Comparison of ENCODE assay signal across 14 cellular contexts in the genomic region with DNA sequence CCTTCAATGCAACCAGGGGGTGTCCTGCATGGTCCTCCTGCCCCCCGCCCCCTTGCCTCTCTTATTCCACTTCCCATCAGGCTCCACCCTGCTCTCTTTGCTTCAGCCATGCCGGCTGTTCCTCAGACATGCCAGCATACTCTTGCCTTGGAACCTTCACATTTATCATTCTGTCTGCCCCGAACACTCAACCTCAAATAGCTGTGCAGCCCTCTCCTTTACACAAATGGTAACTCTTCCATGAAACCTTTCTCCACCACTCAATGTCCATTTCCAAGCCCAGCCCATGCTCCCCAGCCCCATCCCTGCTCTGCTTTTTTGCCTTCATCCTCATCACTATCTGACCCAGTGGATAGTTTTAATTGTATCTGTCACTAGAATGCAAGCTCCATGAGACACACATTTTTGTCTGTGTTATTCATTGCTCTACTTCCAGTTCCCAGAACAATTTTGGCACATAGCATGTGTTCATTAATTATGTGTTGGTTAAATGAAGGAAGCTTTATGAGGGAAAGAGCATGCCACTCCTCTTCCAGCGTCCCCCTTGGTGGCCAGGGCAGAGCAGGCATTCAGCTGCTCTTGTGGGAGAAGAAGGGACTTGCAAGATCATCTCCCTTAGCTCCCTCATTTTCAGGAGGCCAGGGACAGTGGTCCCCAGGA. TPM values are rescaled to one million over a fixed set of nuclear protein-coding genes. Genes with fewer than 3 reads are reported as not detected.
A peak's percentile ranks its signal among the peaks of the same experiment; 100 is the strongest.
DNase-seq lines count a peak whose midpoint lies in the region; ATAC-seq and TF ChIP-seq lines count a peak whose summit lies in the region.
"Had no signal": no experiment of that assay in that cellular context is flagged by ENCODE, and none has a peak within 500 bp of the region (broad histone marks: within the 10 kb centered on the region; RNA-seq: fewer than 3 reads in every experiment).

No MANE protein-coding gene starts in this region.

- H3K27me3 ChIP-seq in left ventricle myocardium inferior (ENCODE audit: low read depth) (peaks cover 4% of the 10 kb centered on the region), esophagus (ENCODE audit: control insufficient read depth in 1 of 2, insufficient read depth in 2 of 2, low read length in 2 of 2) (no peaks in the 10 kb centered on the region), psoas muscle (ENCODE audit: insufficient read depth in 3 of 3, low read length in 2 of 3) (no peaks in the 10 kb centered on the region), BE2C (no peaks in the 10 kb centered on the region)
- H3K27me3 ChIP-seq: colonic mucosa had no signal

- H3K4me1 ChIP-seq in left ventricle myocardium inferior (peaks cover 46% of the 10 kb centered on the region), esophagus (ENCODE audit: control insufficient read depth in 2 of 2, insufficient read depth in 2 of 2, low read length in 1 of 2) (peaks cover 0 to 8% of the 10 kb centered on the region in 2 donors), psoas muscle (peaks cover 51% of the 10 kb centered on the region), BE2C (no peaks in the 10 kb centered on the region)
- H3K4me1 ChIP-seq: colonic mucosa, parathyroid adenoma had no signal

- H3K27ac ChIP-seq in left ventricle myocardium inferior (replicated peaks) = peak overlapping the region; percentile 77
- peak overlapping the region; percentile 13 to 24 for H3K27ac ChIP-seq in esophagus (ENCODE audit: low read depth in 2 of 2, low read length in 1 of 2)
- H3K27ac ChIP-seq in psoas muscle = peak overlapping the region; percentile 83
- H3K27ac ChIP-seq: colonic mucosa, parathyroid adenoma had no signal

- 55 to 66% methylated on average over 4 of the region's 4 CpGs for WGBS in esophagus, 2 donors
- WGBS in psoas muscle, 3 donors = 36 to 54% (median 37%) methylated on average over 4 of the region's 4 CpGs

- peak overlapping the region; percentile 64 for H3K4me3 ChIP-seq in left ventricle myocardium inferior
- H3K4me3 ChIP-seq in esophagus (ENCODE audit: low read depth in 1 of 2, low read length in 2 of 2) = no peak overlapping the region
- H3K4me3 ChIP-seq in psoas muscle = peak overlapping the region; percentile 55
- H3K4me3 ChIP-seq in BE2C (ENCODE audit: low read depth, low read length) = no peak overlapping the region
- H3K4me3 ChIP-seq: colonic mucosa had no signal

- DNase-seq in left ventricle myocardium inferior (no peak), Right ventricle myocardium inferior (ENCODE audit: missing footprints) (no peak), psoas muscle (no peak), NCI-H1048 (lab: John Stamatoyannopoulos, UW) (no peak), DMS 273 treated with DMSO at 0.1 percent for 48 hours (lab: John Stamatoyannopoulos, UW) (no peak), BE2C (no peak)
- DNase-seq: activated CD4-positive, alpha-beta T cell treated with anti-CD3 and anti-CD28 coated beads, Interleukin-2, amount 50 U/mL, for 48 hours; activated gamma-delta T cell; stimulated activated CD4-positive, alpha-beta T cell treated with anti-CD3 and anti-CD28 coated beads, Interleukin-4, amount 100 ng/mL, for 24 hours had no signal

- no peaks in the 10 kb centered on the region for H3K36me3 ChIP-seq in left ventricle myocardium inferior
- H3K36me3 ChIP-seq in esophagus (ENCODE audit: control insufficient read depth in 2 of 2, insufficient read depth in 2 of 2, low read length in 1 of 2) = no peaks in the 10 kb centered on the region
- no peaks in the 10 kb centered on the region for H3K36me3 ChIP-seq in psoas muscle (ENCODE audit: insufficient read depth in 1 of 2, low read depth in 1 of 2)
- no peaks in the 10 kb centered on the region for H3K36me3 ChIP-seq in BE2C
- H3K36me3 ChIP-seq: colonic mucosa had no signal

- H3K9me3 ChIP-seq in left ventricle myocardium inferior (replicated peaks) (no peaks in the 10 kb centered on the region), esophagus (ENCODE audit: control insufficient read depth in 2 of 2, insufficient read depth in 1 of 2, low read depth in 1 of 2, low read length in 1 of 2) (no peaks in the 10 kb centered on the region), psoas muscle (no peaks in the 10 kb centered on the region), BE2C (no peaks in the 10 kb centered on the region)
- H3K9me3 ChIP-seq: colonic mucosa had no signal

- intact Hi-C loops in left ventricle myocardium inferior (cut with micrococcal nuclease) (no loop called here), Right ventricle myocardium inferior (cut with DNase I) (loop anchor here (2.0 kb wide), 1 partner anchor 23 kb away; no protein-coding TSS in a partner anchor), psoas muscle (cut with DNase I) (loop anchor here in 1 of 2 donors (2.0 kb wide), 1 partner anchor 23 kb away; no protein-coding TSS in a partner anchor)

- ATAC-seq in Right ventricle myocardium inferior = no peak
- peak in 1 of 4 donors; percentile 2 for ATAC-seq in psoas muscle
- ATAC-seq in HG02970 (IDR thresholded peaks at IDR 0.05; ENCODE audit: low FRiP score, unreplicated experiment) = no peak
- ATAC-seq: left colon had no signal

- TF ChIP-seq CTCF in left ventricle myocardium inferior (IDR thresholded peaks at IDR 0.05; ENCODE audit: borderline replicate concordance) (no peak), psoas muscle (IDR thresholded peaks at IDR 0.05) (no peak), BE2C (IDR thresholded peaks at IDR 0.05; ENCODE audit: low read depth, low read length) (no peak)

RNA-seq across cellular contexts. Expression of gene GALNT15, which starts 0.7 kb away (rescaled TPM):
- total RNA-seq in left ventricle myocardium inferior (6.6 TPM), Right ventricle myocardium inferior (5.8 TPM), psoas muscle (10 to 100 TPM in 3 of 4 donors, 1 to 10 TPM in 1; 5.5 to 50.6 (median 24.1) TPM)
- polyA plus RNA-seq in esophagus (1 to 10 TPM; 2.8 to 7.9 TPM), psoas muscle (10 to 100 TPM; 16.2 to 29.6 (median 25.8) TPM)
- not detected for polyA plus RNA-seq in BE2C (2012; ENCODE audit: insufficient read depth, insufficient read length, low read depth)

Comparison
In these comparisons a context has a peak if more than half of its experiments do, and no peak if none do; other contexts are left out.
1. H3K27ac ChIP-seq: peak in every context shown above with its lines; median percentile 83 in psoas muscle; 77 in left ventricle myocardium inferior; 18 in esophagus.
2. H3K4me3 ChIP-seq: peak in left ventricle myocardium inferior (single experiment) and psoas muscle (single experiment); none in esophagus (0 of 2) and BE2C (single experiment).